8 cellular contexts compared by ENCODE assay signal in the genomic region with DNA sequence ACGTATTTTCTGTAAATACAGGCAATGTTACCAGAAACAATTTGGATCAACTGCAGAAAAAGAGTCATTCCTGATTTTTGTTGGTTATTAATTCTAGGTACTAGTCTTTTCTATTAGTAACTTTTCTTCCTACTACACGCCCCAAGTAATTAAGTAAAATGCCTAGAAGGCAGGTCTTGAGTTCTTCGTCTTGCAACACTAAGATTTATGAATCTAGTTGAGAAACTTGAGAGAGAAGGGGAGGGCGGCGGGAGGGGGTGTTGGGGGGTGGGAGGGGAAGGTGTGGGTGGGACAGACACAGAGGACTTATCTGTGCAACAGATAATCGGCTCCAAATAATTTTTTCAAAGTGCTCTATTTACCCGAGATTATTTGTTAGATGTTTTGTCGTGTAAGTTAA. TPM values are rescaled to one million over a fixed set of nuclear protein-coding genes. Genes with fewer than 3 reads are reported as not detected.
DNase-seq lines count a peak whose midpoint lies in the region; ATAC-seq and TF ChIP-seq lines count a peak whose summit lies in the region.

No MANE protein-coding gene starts in this region.

- H3K9me3 ChIP-seq in transverse colon = no peaks in the 10 kb centered on the region

- H3K4me3 Mint-ChIP-seq in activated T-cell treated with anti-CD3 and anti-CD28 coated beads, Interleukin-2, amount 50 U/mL, for 72 hours = peak overlapping the region; percentile 79 to 92
- peak overlapping the region; percentile 93 for H3K4me3 Mint-ChIP-seq in activated T-helper 1 cell treated with anti-CD3 and anti-CD28 coated beads, Interleukin-12 subunit alpha, Interleukin-12 subunit beta, Interleukin-2, Interleukin-4 antibody, amounts not matched to agents 30 ng/mL and 10 ng/mL and 1 ng/mL, durations not matched to agents 14 hours and 24 hours and 36 hours

- peak overlapping the region; percentile 71 to 92 (median 84) for H3K4me3 ChIP-seq in transverse colon

- TF ChIP-seq CTCF in transverse colon (IDR thresholded peaks at IDR 0.05) = no peak

- WGBS in transverse colon (ENCODE audit: low coverage in 1 of 2), 2 donors = 0 to 30% methylated on average over 2 to 8 of the region's 8 CpGs

- peaks cover 30% of the 10 kb centered on the region for H3K27me3 Mint-ChIP-seq in activated T-cell treated with anti-CD3 and anti-CD28 coated beads, Interleukin-2, amount 50 U/mL, for 72 hours (ENCODE audit: low read depth)
- H3K27me3 Mint-ChIP-seq in activated T-helper 1 cell treated with anti-CD3 and anti-CD28 coated beads, Interleukin-12 subunit alpha, Interleukin-12 subunit beta, Interleukin-2, Interleukin-4 antibody, amounts not matched to agents 30 ng/mL and 10 ng/mL and 1 ng/mL, durations not matched to agents 14 hours and 24 hours and 36 hours (ENCODE audit: insufficient read depth) = no peaks in the 10 kb centered on the region

- in situ Hi-C loops in transverse colon (cut with MboI; ENCODE audit: low pct_ligation_motif_present in 1 of 4, low pct_unique_long_range_greater_than_20kb in 1 of 4, low sequenced_read_pairs in 3 of 4) = loop anchor here in 1 of 4 donors (25.0 kb wide), 1 partner anchor 379 kb away; no protein-coding TSS in a partner anchor

- TF ChIP-seq POLR2A in transverse colon (IDR thresholded peaks at IDR 0.05) = no peak

- no peak for ATAC-seq in activated T-cell treated with anti-CD3 and anti-CD28 coated beads, Interleukin-2, amount 50 U/mL, for 72 hours (replicated peaks in 1 of 2)

- no peaks in the 10 kb centered on the region for H3K36me3 ChIP-seq in transverse colon

- peaks cover 4 to 19% (median 5%) of the 10 kb centered on the region in 4 donors for H3K4me1 ChIP-seq in transverse colon

- peaks cover 12 to 25% of the 10 kb centered on the region in 2 donors for H3K36me3 Mint-ChIP-seq in activated T-cell treated with anti-CD3 and anti-CD28 coated beads, Interleukin-2, amount 50 U/mL, for 72 hours (ENCODE audit: insufficient read depth in 2 of 2)
- peaks cover 25% of the 10 kb centered on the region for H3K36me3 Mint-ChIP-seq in activated T-helper 1 cell treated with anti-CD3 and anti-CD28 coated beads, Interleukin-12 subunit alpha, Interleukin-12 subunit beta, Interleukin-2, Interleukin-4 antibody, amounts not matched to agents 30 ng/mL and 10 ng/mL and 1 ng/mL, durations not matched to agents 14 hours and 24 hours and 36 hours (ENCODE audit: low read depth)

- TF ChIP-seq EP300 in transverse colon (IDR thresholded peaks at IDR 0.05; ENCODE audit: low read depth) = no peak

- intact Hi-C loops in activated T-helper 1 cell treated with anti-CD3 and anti-CD28 coated beads, Interleukin-12 subunit alpha, Interleukin-12 subunit beta, Interleukin-2, Interleukin-4 antibody, amounts not matched to agents 30 ng/mL and 10 ng/mL and 1 ng/mL, durations not matched to agents 14 hours and 24 hours and 36 hours (cut with micrococcal nuclease) = loop anchor here (2.0 to 5.0 kb wide), 4 partner anchors 51 to 1314 kb away; a partner anchor contains a TSS
- intact Hi-C loops in transverse colon (cut with DNase I; ENCODE audit: low total_unique reads) = no loop called here

- no peak for DNase-seq in activated T-cell treated with anti-CD3 and anti-CD28 coated beads, Interleukin-2, amount 50 U/mL, for 72 hours
- DNase-seq in activated T-cell treated with anti-CD3 and anti-CD28 coated beads, Interleukin-2, amount 50 U/mL, for 1 hour = no peak
- no peak for DNase-seq in activated T-helper 1 cell treated with anti-CD3 and anti-CD28 coated beads, Interleukin-12 subunit alpha, Interleukin-12 subunit beta, Interleukin-2, Interleukin-4 antibody, amounts not matched to agents 30 ng/mL and 10 ng/mL and 1 ng/mL, durations not matched to agents 14 hours and 24 hours and 36 hours (ENCODE audit: low spot score)
- DNase-seq in left kidney (ENCODE audit: low read depth, low spot score) (peak; percentile 36), transverse colon (no peak), UCSD-AML1 (lab: John Stamatoyannopoulos, UW; ENCODE audit: unreplicated experiment) (no peak), NCI-H524 treated with DMSO at 0.1 percent for 48 hours (lab: John Stamatoyannopoulos, UW) (no peak), T1000 (lab: John Stamatoyannopoulos, UW) (no peak)

- peak overlapping the region; percentile 98 for H3K27ac Mint-ChIP-seq in activated T-cell treated with anti-CD3 and anti-CD28 coated beads, Interleukin-2, amount 50 U/mL, for 72 hours
- peak overlapping the region; percentile 98 for H3K27ac Mint-ChIP-seq in activated T-helper 1 cell treated with anti-CD3 and anti-CD28 coated beads, Interleukin-12 subunit alpha, Interleukin-12 subunit beta, Interleukin-2, Interleukin-4 antibody, amounts not matched to agents 30 ng/mL and 10 ng/mL and 1 ng/mL, durations not matched to agents 14 hours and 24 hours and 36 hours

- no peaks in the 10 kb centered on the region for H3K9me3 Mint-ChIP-seq in activated T-cell treated with anti-CD3 and anti-CD28 coated beads, Interleukin-2, amount 50 U/mL, for 72 hours
- H3K9me3 Mint-ChIP-seq in activated T-helper 1 cell treated with anti-CD3 and anti-CD28 coated beads, Interleukin-12 subunit alpha, Interleukin-12 subunit beta, Interleukin-2, Interleukin-4 antibody, amounts not matched to agents 30 ng/mL and 10 ng/mL and 1 ng/mL, durations not matched to agents 14 hours and 24 hours and 36 hours = no peaks in the 10 kb centered on the region

- no peaks in the 10 kb centered on the region for H3K27me3 ChIP-seq in transverse colon

- H3K4me1 Mint-ChIP-seq in activated T-cell treated with anti-CD3 and anti-CD28 coated beads, Interleukin-2, amount 50 U/mL, for 72 hours (ENCODE audit: low read depth) = peaks cover 38% of the 10 kb centered on the region
- peaks cover 36% of the 10 kb centered on the region for H3K4me1 Mint-ChIP-seq in activated T-helper 1 cell treated with anti-CD3 and anti-CD28 coated beads, Interleukin-12 subunit alpha, Interleukin-12 subunit beta, Interleukin-2, Interleukin-4 antibody, amounts not matched to agents 30 ng/mL and 10 ng/mL and 1 ng/mL, durations not matched to agents 14 hours and 24 hours and 36 hours (ENCODE audit: low read depth)

- peak overlapping the region; percentile 95 to 99 (median 98) for H3K27ac ChIP-seq in transverse colon

RNA-seq across cellular contexts. Expression of a gene that starts 3.0 kb away (rescaled TPM):
- 10 to 100 TPM; 43.4 to 52.0 TPM for total RNA-seq in activated T-cell treated with anti-CD3 and anti-CD28 coated beads, Interleukin-2, amount 50 U/mL, for 72 hours
- total RNA-seq in activated T-helper 1 cell treated with anti-CD3 and anti-CD28 coated beads, Interleukin-12 subunit alpha, Interleukin-12 subunit beta, Interleukin-2, Interleukin-4 antibody, amounts not matched to agents 30 ng/mL and 10 ng/mL and 1 ng/mL, durations not matched to agents 14 hours and 24 hours and 36 hours = 33.8 and 37.6 TPM in 2 replicates
- total RNA-seq in transverse colon = 100 to 1,000 TPM in 1 of 4 donors, 10 to 100 TPM in 2, 1 to 10 TPM in 1; 7.0 to 143 (median 38.4) TPM
